In the genomic region with DNA sequence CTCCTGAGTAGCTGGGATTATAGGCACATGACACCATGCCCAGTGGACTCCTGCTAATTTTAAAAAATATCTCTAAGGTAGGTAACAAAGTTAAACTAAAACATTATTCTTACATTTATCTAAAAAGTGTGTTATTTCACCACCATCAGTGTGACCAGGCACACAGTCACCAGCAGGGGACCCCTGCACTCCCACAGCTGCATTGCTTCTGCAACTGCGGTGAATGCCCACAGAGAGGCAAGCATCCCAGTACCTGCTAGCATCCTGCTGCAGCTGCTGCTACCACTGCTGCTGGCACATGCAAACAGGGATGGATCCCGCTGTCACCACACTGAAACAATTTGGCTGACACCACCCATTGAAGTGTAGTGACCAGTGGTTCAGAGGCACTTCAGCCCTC, we compare ENCODE assay signal across 1 cellular context.
TF ChIP-seq lines count a peak whose summit lies in the region.

No MANE protein-coding gene starts in this region.

TF ChIP-seq in IMR-90, 13 proteins besides CTCF, POLR2A, EP300 and RAD21:
- TF ChIP-seq MAFK (IDR thresholded peaks at IDR 0.05; ENCODE audit: low read depth, low read length), result no peak
- TF ChIP-seq CEBPB (IDR thresholded peaks at IDR 0.05; ENCODE audit: low read depth, low read length), result no peak
- no peak for TF ChIP-seq NFE2L2 (IDR thresholded peaks at IDR 0.05; ENCODE audit: low read depth, low read length)
- TF ChIP-seq, protein P1, sequence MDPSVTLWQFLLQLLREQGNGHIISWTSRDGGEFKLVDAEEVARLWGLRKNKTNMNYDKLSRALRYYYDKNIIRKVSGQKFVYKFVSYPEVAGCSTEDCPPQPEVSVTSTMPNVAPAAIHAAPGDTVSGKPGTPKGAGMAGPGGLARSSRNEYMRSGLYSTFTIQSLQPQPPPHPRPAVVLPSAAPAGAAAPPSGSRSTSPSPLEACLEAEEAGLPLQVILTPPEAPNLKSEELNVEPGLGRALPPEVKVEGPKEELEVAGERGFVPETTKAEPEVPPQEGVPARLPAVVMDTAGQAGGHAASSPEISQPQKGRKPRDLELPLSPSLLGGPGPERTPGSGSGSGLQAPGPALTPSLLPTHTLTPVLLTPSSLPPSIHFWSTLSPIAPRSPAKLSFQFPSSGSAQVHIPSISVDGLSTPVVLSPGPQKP (IDR thresholded peaks at IDR 0.05; ENCODE audit: borderline replicate concordance, low read depth, low read length), result no peak
- no peak for TF ChIP-seq CHD1 (IDR thresholded peaks at IDR 0.05; ENCODE audit: low read depth, low read length)
- TF ChIP-seq RCOR1 (IDR thresholded peaks at IDR 0.05; ENCODE audit: insufficient replicate concordance, low read length), result no peak
- no peak for TF ChIP-seq MXI1 (IDR thresholded peaks at IDR 0.05; ENCODE audit: borderline replicate concordance, low read depth, low read length)
- TF ChIP-seq SMC3 (IDR thresholded peaks at IDR 0.05; ENCODE audit: low read depth, low read length), result no peak
- no peak for TF ChIP-seq RFX5 (IDR thresholded peaks at IDR 0.05; ENCODE audit: low read depth, low read length)
- TF ChIP-seq, protein P2, sequence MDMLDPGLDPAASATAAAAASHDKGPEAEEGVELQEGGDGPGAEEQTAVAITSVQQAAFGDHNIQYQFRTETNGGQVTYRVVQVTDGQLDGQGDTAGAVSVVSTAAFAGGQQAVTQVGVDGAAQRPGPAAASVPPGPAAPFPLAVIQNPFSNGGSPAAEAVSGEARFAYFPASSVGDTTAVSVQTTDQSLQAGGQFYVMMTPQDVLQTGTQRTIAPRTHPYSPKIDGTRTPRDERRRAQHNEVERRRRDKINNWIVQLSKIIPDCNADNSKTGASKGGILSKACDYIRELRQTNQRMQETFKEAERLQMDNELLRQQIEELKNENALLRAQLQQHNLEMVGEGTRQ (IDR thresholded peaks at IDR 0.05; ENCODE audit: low read depth, low read length), result no peak
- TF ChIP-seq BHLHE40 (IDR thresholded peaks at IDR 0.05; ENCODE audit: low read depth, low read length), result no peak
- no peak for TF ChIP-seq MAZ (IDR thresholded peaks at IDR 0.05; ENCODE audit: borderline replicate concordance, low read depth, low read length)
- TF ChIP-seq FOS (IDR thresholded peaks at IDR 0.05; ENCODE audit: low read depth, low read length), result no peak
